In genomic region chr11:774873-775592, GRCh38 we compare ENCODE assay signal across 10 cellular contexts. TPM values are rescaled to one million over a fixed set of nuclear protein-coding genes. Genes with fewer than 3 reads are reported as not detected.
A peak's percentile ranks its signal among the peaks of the same experiment; 100 is the strongest.
DNase-seq lines count a peak whose midpoint lies in the region; ATAC-seq, FAIRE-seq and TF ChIP-seq lines count a peak whose summit lies in the region.
"Had no signal": no experiment of that assay in that cellular context is flagged by ENCODE, and none has a peak within 500 bp of the region (broad histone marks: within the 10 kb centered on the region; RNA-seq: fewer than 3 reads in every experiment).

No MANE protein-coding gene starts in this region.

- peaks cover 15% of the 10 kb centered on the region for H4K20me1 ChIP-seq in keratinocyte (ENCODE audit: control insufficient read depth, extremely low read depth, insufficient read depth, low read length)

- H3K4me3 Mint-ChIP-seq in activated naive CD8-positive, alpha-beta T cell treated with anti-CD3 and anti-CD28 coated beads, Interleukin-2, amount 10 ng/mL, durations not matched to agents 7 days and 5 days = peak overlapping the region; percentile 57

- H3K4me2 ChIP-seq in keratinocyte (ENCODE audit: control insufficient read depth, extremely low read depth, insufficient read depth, low read depth, low read length) = peak overlapping the region; percentile 91

- no peaks in the 10 kb centered on the region for H3K27me3 Mint-ChIP-seq in activated naive CD8-positive, alpha-beta T cell treated with anti-CD3 and anti-CD28 coated beads, Interleukin-2, amount 10 ng/mL, durations not matched to agents 7 days and 5 days

- H3K4me3 ChIP-seq in AG04449 (ENCODE audit: low read depth, low read length) (peak overlapping the region; percentile 33; the same call in 1 of the 2 replicates), HFF-Myc (replicated peaks; ENCODE audit: low read depth, low read length) (peak overlapping the region; percentile 97), keratinocyte (ENCODE audit: control insufficient read depth in 2 of 3, extremely low read depth in 1 of 3, insufficient read depth in 2 of 3, low read depth in 1 of 3, low read length in 3 of 3) (peak overlapping the region; percentile 57 to 91 (median 79))

- peaks cover 37 to 40% of the 10 kb centered on the region in 2 experiments for H3K36me3 ChIP-seq in keratinocyte (ENCODE audit: control insufficient read depth in 2 of 2, extremely low read depth in 1 of 2, insufficient read depth in 2 of 2, low read length in 2 of 2)

- H3K4me1 ChIP-seq in keratinocyte (ENCODE audit: control insufficient read depth, extremely low read depth, insufficient read depth, low read length) = peaks cover 19% of the 10 kb centered on the region

- no peak for ATAC-seq in activated naive CD8-positive, alpha-beta T cell treated with anti-CD3 and anti-CD28 coated beads, Interleukin-2, amount 10 ng/mL, durations not matched to agents 7 days and 5 days (ENCODE audit: low read depth)
- ATAC-seq: gastroesophageal sphincter had no signal

- H3K27ac Mint-ChIP-seq in activated naive CD8-positive, alpha-beta T cell treated with anti-CD3 and anti-CD28 coated beads, Interleukin-2, amount 10 ng/mL, durations not matched to agents 7 days and 5 days = peak overlapping the region; percentile 21

- H2AFZ ChIP-seq in keratinocyte (ENCODE audit: control insufficient read depth, low read length) = no peak overlapping the region

- peaks cover 13% of the 10 kb centered on the region for H3K4me1 Mint-ChIP-seq in activated naive CD8-positive, alpha-beta T cell treated with anti-CD3 and anti-CD28 coated beads, Interleukin-2, amount 10 ng/mL, durations not matched to agents 7 days and 5 days

- peaks cover 1% of the 10 kb centered on the region for H3K36me3 Mint-ChIP-seq in activated naive CD8-positive, alpha-beta T cell treated with anti-CD3 and anti-CD28 coated beads, Interleukin-2, amount 10 ng/mL, durations not matched to agents 7 days and 5 days

- H3K79me2 ChIP-seq in keratinocyte (ENCODE audit: control insufficient read depth, insufficient read depth, low read length) = peaks cover 83% of the 10 kb centered on the region

- no peak for DNase-seq in AG04449 (ENCODE audit: low read depth, low spot score)
- no peak for DNase-seq in HFF-Myc (ENCODE audit: extremely low read depth, low read depth)
- no peak for DNase-seq in activated naive CD8-positive, alpha-beta T cell treated with anti-CD3 and anti-CD28 coated beads, Interleukin-2, amount 10 ng/mL, durations not matched to agents 7 days and 5 days
- no peak for DNase-seq in keratinocyte (ENCODE audit: low read depth, low spot score)
- no peak for DNase-seq in NCI-H82 (lab: John Stamatoyannopoulos, UW)
- DNase-seq in D721Med (ENCODE audit: insufficient read length, low spot score) = no peak
- DNase-seq in RPMI8226 = no peak
- DNase-seq in stimulated activated naive CD4-positive, alpha-beta T cell (lab: John Stamatoyannopoulos, UW) = no peak

- peak overlapping the region; percentile 26 for H3K27ac ChIP-seq in keratinocyte (ENCODE audit: control insufficient read depth, insufficient read depth, low read length)
- H3K27ac ChIP-seq: gastroesophageal sphincter had no signal

- dilution Hi-C loops in keratinocyte (cut with MboI; ENCODE audit: extremely low pct_ligation_motif_present, low sequenced_read_pairs) = no loop called here

- peaks cover 12% of the 10 kb centered on the region for H3K9me1 ChIP-seq in keratinocyte (ENCODE audit: control insufficient read depth, extremely low read depth, insufficient read depth, low read length)

- POLR2A ChIA-PET in AG04449 (lab: Yijun Ruan, JAX) = interaction anchor here (0.9 kb wide), 1 partner anchor 12 kb away, joined by 3 read pairs; no protein-coding TSS in a partner anchor
- POLR2A ChIA-PET in activated naive CD8-positive, alpha-beta T cell treated with anti-CD3 and anti-CD28 coated beads, Interleukin-2, amount 10 ng/mL, durations not matched to agents 7 days and 5 days (lab: Charles Lee) = interaction anchor here (1.2 to 2.3 kb wide), 5 partner anchors 9 to 30 kb away, joined by 3 to 15 read pairs (median 3); partner anchors contain the start of gene PIDD1

- no peaks in the 10 kb centered on the region for H3K9me3 ChIP-seq in keratinocyte (ENCODE audit: control insufficient read depth, low read depth, low read length)
- H3K9me3 ChIP-seq: gastroesophageal sphincter had no signal

- TF ChIP-seq CTCF in AG04449 (IDR thresholded peaks at IDR 0.05; ENCODE audit: insufficient read depth, low read length, missing control alignments) = no peak
- no peak for TF ChIP-seq CTCF in HFF-Myc (IDR thresholded peaks at IDR 0.05; ENCODE audit: low read depth, low read length, missing control alignments)
- TF ChIP-seq CTCF in keratinocyte (optimal IDR thresholded peaks at IDR 0.05 in 1 of 3, IDR thresholded peaks at IDR 0.05 in 1 of 3, conservative IDR thresholded peaks at IDR 0.05 in 1 of 3; ENCODE audit: extremely low read depth in 1 of 3, insufficient read depth in 2 of 3, low read length in 3 of 3) = no peak
- no peak for TF ChIP-seq CTCF in D721Med (IDR thresholded peaks at IDR 0.05; ENCODE audit: insufficient read depth, missing control alignments)

- CTCF ChIA-PET in AG04449 (lab: Yijun Ruan, JAX) = interaction anchor here (1.3 to 5.1 kb wide), 4 partner anchors 9 to 220 kb away, joined by 5 to 25 read pairs (median 7); no protein-coding TSS in a partner anchor

- H3K9me3 Mint-ChIP-seq in activated naive CD8-positive, alpha-beta T cell treated with anti-CD3 and anti-CD28 coated beads, Interleukin-2, amount 10 ng/mL, durations not matched to agents 7 days and 5 days = no peaks in the 10 kb centered on the region

- H3K9ac ChIP-seq in keratinocyte (ENCODE audit: control insufficient read depth, extremely low read depth, insufficient read depth, low read length) = peak overlapping the region; percentile 62

- peak; percentile 73 for FAIRE-seq in keratinocyte (lab: Jason Lieb, UNC)
- FAIRE-seq in D721Med (lab: Jason Lieb, UNC) = no peak

- H3K27me3 ChIP-seq in keratinocyte (ENCODE audit: control insufficient read depth, extremely low read depth, insufficient read depth, low read length) = no peaks in the 10 kb centered on the region
- H3K27me3 ChIP-seq: gastroesophageal sphincter had no signal

RNA-seq across cellular contexts. Expression of gene GATD1, which starts 2.3 kb away (rescaled TPM):
- 10 to 100 TPM; 59.8 to 62.4 TPM for total RNA-seq in activated naive CD8-positive, alpha-beta T cell treated with anti-CD3 and anti-CD28 coated beads, Interleukin-2, amount 10 ng/mL, durations not matched to agents 7 days and 5 days
- 24.4 to 48.0 TPM (median 24.6 TPM) in 3 replicates for polyA plus RNA-seq in keratinocyte
- polyA plus RNA-seq in keratinocyte (2011; ENCODE audit: low read depth) = 8.2 TPM
- 18.2 and 41.8 TPM in 2 replicates for polyA plus RNA-seq in keratinocyte (2011; cell fraction: cytosol; rRNA removed)
- polyA plus RNA-seq in keratinocyte (2011; cell fraction: nucleus; rRNA removed) = 116 and 155 TPM in 2 replicates
- 27.6 and 43.5 TPM in 2 replicates for polyA plus RNA-seq in keratinocyte (2012; ENCODE audit: low replicate concordance)
- 21.9 to 31.3 TPM (median 24.9 TPM) in 3 replicates for polyA minus RNA-seq in keratinocyte
- polyA minus RNA-seq in keratinocyte (2011; cell fraction: cytosol; rRNA and poly(A)+ RNA removed) = 37.8 TPM
- polyA minus RNA-seq in keratinocyte (2011; cell fraction: nucleus; rRNA and poly(A)+ RNA removed) = 34.8 and 49.2 TPM in 2 replicates

RNA-seq across cellular contexts. Expression of gene CEND1, which starts 14.9 kb away (rescaled TPM):
- under 1 TPM in 1 of 2 experiments, not detected in 1; 0.37 TPM for total RNA-seq in activated naive CD8-positive, alpha-beta T cell treated with anti-CD3 and anti-CD28 coated beads, Interleukin-2, amount 10 ng/mL, durations not matched to agents 7 days and 5 days
- not detected in 3 replicates for polyA plus RNA-seq in keratinocyte
- polyA plus RNA-seq in keratinocyte (2011; ENCODE audit: low read depth) = not detected
- polyA plus RNA-seq in keratinocyte (2011; cell fraction: cytosol; rRNA removed) = not detected in 2 replicates
- not detected in 2 replicates for polyA plus RNA-seq in keratinocyte (2011; cell fraction: nucleus; rRNA removed)
- 0.10 TPM in 1 of 2 replicates, not detected in the other for polyA plus RNA-seq in keratinocyte (2012; ENCODE audit: low replicate concordance)
- not detected in 3 replicates for polyA minus RNA-seq in keratinocyte
- not detected for polyA minus RNA-seq in keratinocyte (2011; cell fraction: cytosol; rRNA and poly(A)+ RNA removed)
- not detected in 2 replicates for polyA minus RNA-seq in keratinocyte (2011; cell fraction: nucleus; rRNA and poly(A)+ RNA removed)
- total RNA-seq: urinary bladder had no signal

RNA-seq across cellular contexts. Expression of gene SLC25A22, which starts 23.0 kb away (rescaled TPM):
- total RNA-seq in activated naive CD8-positive, alpha-beta T cell treated with anti-CD3 and anti-CD28 coated beads, Interleukin-2, amount 10 ng/mL, durations not matched to agents 7 days and 5 days = 10 to 100 TPM; 35.1 to 35.8 TPM
- 8.4 to 21.2 TPM (median 13.5 TPM) in 3 replicates for polyA plus RNA-seq in keratinocyte
- 4.1 TPM for polyA plus RNA-seq in keratinocyte (2011; ENCODE audit: low read depth)
- polyA plus RNA-seq in keratinocyte (2011; cell fraction: cytosol; rRNA removed) = 12.1 and 24.3 TPM in 2 replicates
- polyA plus RNA-seq in keratinocyte (2011; cell fraction: nucleus; rRNA removed) = 27.1 and 28.4 TPM in 2 replicates
- polyA plus RNA-seq in keratinocyte (2012; ENCODE audit: low replicate concordance) = 9.7 and 19.7 TPM in 2 replicates
- 9.0 to 51.7 TPM (median 10.8 TPM) in 3 replicates for polyA minus RNA-seq in keratinocyte
- polyA minus RNA-seq in keratinocyte (2011; cell fraction: cytosol; rRNA and poly(A)+ RNA removed) = 24.4 TPM
- 14.7 and 24.3 TPM in 2 replicates for polyA minus RNA-seq in keratinocyte (2011; cell fraction: nucleus; rRNA and poly(A)+ RNA removed)

RNA-seq across cellular contexts. Expression of gene TALDO1, which starts 27.8 kb away (rescaled TPM):
- 100 to 1,000 TPM; 199 to 206 TPM for total RNA-seq in activated naive CD8-positive, alpha-beta T cell treated with anti-CD3 and anti-CD28 coated beads, Interleukin-2, amount 10 ng/mL, durations not matched to agents 7 days and 5 days
- 162 to 200 TPM (median 170 TPM) in 3 replicates for polyA plus RNA-seq in keratinocyte
- polyA plus RNA-seq in keratinocyte (2011; ENCODE audit: low read depth) = 214 TPM
- 138 and 195 TPM in 2 replicates for polyA plus RNA-seq in keratinocyte (2011; cell fraction: cytosol; rRNA removed)
- 132 and 133 TPM in 2 replicates for polyA plus RNA-seq in keratinocyte (2011; cell fraction: nucleus; rRNA removed)
- polyA plus RNA-seq in keratinocyte (2012; ENCODE audit: low replicate concordance) = 207 and 214 TPM in 2 replicates
- polyA minus RNA-seq in keratinocyte = 82.7 to 124 TPM (median 97.7 TPM) in 3 replicates
- 164 TPM for polyA minus RNA-seq in keratinocyte (2011; cell fraction: cytosol; rRNA and poly(A)+ RNA removed)
- 31.6 and 36.6 TPM in 2 replicates for polyA minus RNA-seq in keratinocyte (2011; cell fraction: nucleus; rRNA and poly(A)+ RNA removed)

RNA-seq across cellular contexts. Expression of gene PIDD1, which starts 30.0 kb away (rescaled TPM):
- 10 to 100 TPM; 53.4 to 53.6 TPM for total RNA-seq in activated naive CD8-positive, alpha-beta T cell treated with anti-CD3 and anti-CD28 coated beads, Interleukin-2, amount 10 ng/mL, durations not matched to agents 7 days and 5 days
- 2.5 to 6.4 TPM (median 2.9 TPM) in 3 replicates for polyA plus RNA-seq in keratinocyte
- 2.8 TPM for polyA plus RNA-seq in keratinocyte (2011; ENCODE audit: low read depth)
- 1.0 and 2.2 TPM in 2 replicates for polyA plus RNA-seq in keratinocyte (2011; cell fraction: cytosol; rRNA removed)
- 13.3 and 21.1 TPM in 2 replicates for polyA plus RNA-seq in keratinocyte (2011; cell fraction: nucleus; rRNA removed)
- polyA plus RNA-seq in keratinocyte (2012; ENCODE audit: low replicate concordance) = 4.7 and 6.5 TPM in 2 replicates
- polyA minus RNA-seq in keratinocyte = 2.0 to 6.9 TPM (median 2.5 TPM) in 3 replicates
- 5.9 TPM for polyA minus RNA-seq in keratinocyte (2011; cell fraction: cytosol; rRNA and poly(A)+ RNA removed)
- 7.3 and 11.3 TPM in 2 replicates for polyA minus RNA-seq in keratinocyte (2011; cell fraction: nucleus; rRNA and poly(A)+ RNA removed)

Comparison
In these comparisons a context has a peak if more than half of its experiments do, and no peak if none do; other contexts are left out.
1. H3K4me3 ChIP-seq: peak in every context shown above with its lines; median percentile 97 in HFF-Myc; 79 in keratinocyte; 33 in AG04449.